15 cellular contexts compared by ENCODE assay signal in genomic region chr21:33945652-33946270, GRCh38. TPM values are rescaled to one million over a fixed set of nuclear protein-coding genes. Genes with fewer than 3 reads are reported as not detected.
A peak's percentile ranks its signal among the peaks of the same experiment; 100 is the strongest.
DNase-seq lines count a peak whose midpoint lies in the region; ATAC-seq and TF ChIP-seq lines count a peak whose summit lies in the region.
"Had no signal": no experiment of that assay in that cellular context is flagged by ENCODE, and none has a peak within 500 bp of the region (broad histone marks: within the 10 kb centered on the region; RNA-seq: fewer than 3 reads in every experiment).

No MANE protein-coding gene starts in this region.

- H3K27ac ChIP-seq in tibial nerve, result no peak overlapping the region
- H3K27ac ChIP-seq: cardiac muscle cell had no signal

- peaks cover 4 to 5% of the 10 kb centered on the region in 2 donors for H3K9me3 Mint-ChIP-seq in activated T-cell treated with anti-CD3 and anti-CD28 coated beads, Interleukin-2, amount 50 U/mL, for 72 hours
- H3K9me3 Mint-ChIP-seq in T-cell, result peaks cover 0 to 10% (median 8%) of the 10 kb centered on the region in 3 donors
- H3K9me3 Mint-ChIP-seq in central memory CD8-positive, alpha-beta T cell, result peaks cover 6% of the 10 kb centered on the region
- H3K9me3 Mint-ChIP-seq in stimulated activated memory B cell treated with anti-CD40 and anti-IgM and Interleukin-4, amounts not matched to agents 10 μg/mL and 1 μg/mL and 100 μg/mL, for 72 hours, result peaks cover 7% of the 10 kb centered on the region

- H3K27me3 ChIP-seq in tibial nerve, result no peaks in the 10 kb centered on the region
- H3K27me3 ChIP-seq: cardiac muscle cell had no signal

- CTCF ChIA-PET in T-cell (lab: Charles Lee), result interaction anchor here (0.6 to 1.6 kb wide), 7 partner anchors 9 to 115 kb away, joined by 3 to 7 read pairs (median 5); no protein-coding TSS in a partner anchor

- TF ChIP-seq POLR2A in tibial nerve (IDR thresholded peaks at IDR 0.05), result no peak

- H3K27me3 Mint-ChIP-seq in activated T-cell treated with anti-CD3 and anti-CD28 coated beads, Interleukin-2, amount 50 U/mL, for 72 hours (ENCODE audit: low read depth), result no peaks in the 10 kb centered on the region
- H3K27me3 Mint-ChIP-seq in T-cell, result no peaks in the 10 kb centered on the region
- H3K27me3 Mint-ChIP-seq in central memory CD8-positive, alpha-beta T cell, result no peaks in the 10 kb centered on the region
- no peaks in the 10 kb centered on the region for H3K27me3 Mint-ChIP-seq in stimulated activated memory B cell treated with anti-CD40 and anti-IgM and Interleukin-4, amounts not matched to agents 10 μg/mL and 1 μg/mL and 100 μg/mL, for 72 hours

- POLR2A ChIA-PET in T-cell (lab: Charles Lee), result interaction anchor here (0.6 to 1.0 kb wide), 5 partner anchors 9 to 145 kb away, joined by 3 to 11 read pairs (median 7); no protein-coding TSS in a partner anchor

- no peak overlapping the region for H3K4me3 ChIP-seq in tibial nerve
- H3K4me3 ChIP-seq: cardiac muscle cell had no signal

- 93 to 98% methylated on average over 2 of the region's 2 CpGs for whole genome bisulfite sequencing in tibial nerve, 2 donors

- H3K9me3 ChIP-seq in tibial nerve, result no peaks in the 10 kb centered on the region

- H3K36me3 ChIP-seq in tibial nerve, result no peaks in the 10 kb centered on the region
- H3K36me3 ChIP-seq: cardiac muscle cell had no signal

- no peak for TF ChIP-seq EP300 in tibial nerve (IDR thresholded peaks at IDR 0.05)

- peak overlapping the region; percentile 9 to 66 for H3K4me3 Mint-ChIP-seq in activated T-cell treated with anti-CD3 and anti-CD28 coated beads, Interleukin-2, amount 50 U/mL, for 72 hours
- peak overlapping the region; percentile 13 to 80 (median 18) for H3K4me3 Mint-ChIP-seq in T-cell
- H3K4me3 Mint-ChIP-seq in central memory CD8-positive, alpha-beta T cell, result no peak overlapping the region
- no peak overlapping the region for H3K4me3 Mint-ChIP-seq in stimulated activated memory B cell treated with anti-CD40 and anti-IgM and Interleukin-4, amounts not matched to agents 10 μg/mL and 1 μg/mL and 100 μg/mL, for 72 hours

- no peak for TF ChIP-seq CTCF in tibial nerve (IDR thresholded peaks at IDR 0.05)

- peaks cover 17 to 23% of the 10 kb centered on the region in 2 donors for H3K36me3 Mint-ChIP-seq in activated T-cell treated with anti-CD3 and anti-CD28 coated beads, Interleukin-2, amount 50 U/mL, for 72 hours (ENCODE audit: insufficient read depth in 2 of 2)
- peaks cover 51% of the 10 kb centered on the region for H3K36me3 Mint-ChIP-seq in T-cell
- H3K36me3 Mint-ChIP-seq in central memory CD8-positive, alpha-beta T cell (ENCODE audit: insufficient read depth), result peaks cover 29% of the 10 kb centered on the region
- H3K36me3 Mint-ChIP-seq in stimulated activated memory B cell treated with anti-CD40 and anti-IgM and Interleukin-4, amounts not matched to agents 10 μg/mL and 1 μg/mL and 100 μg/mL, for 72 hours, result peaks cover 9% of the 10 kb centered on the region

- no peak for ATAC-seq in activated T-cell treated with anti-CD3 and anti-CD28 coated beads, Interleukin-2, amount 50 U/mL, for 72 hours (replicated peaks in 1 of 2)
- ATAC-seq in T-cell (replicated peaks in 1 of 4) (no peak), HG03108 (IDR thresholded peaks at IDR 0.05; ENCODE audit: unreplicated experiment) (no peak), HG02938 (IDR thresholded peaks at IDR 0.05; ENCODE audit: unreplicated experiment) (no peak)
- no peak for ATAC-seq in central memory CD8-positive, alpha-beta T cell (replicated peaks; ENCODE audit: extremely low read depth, poor library complexity, severe bottlenecking)
- no peak for ATAC-seq in stimulated activated memory B cell treated with anti-CD40 and anti-IgM and Interleukin-4, amounts not matched to agents 10 μg/mL and 1 μg/mL and 100 μg/mL, for 72 hours

- H3K27ac Mint-ChIP-seq in activated T-cell treated with anti-CD3 and anti-CD28 coated beads, Interleukin-2, amount 50 U/mL, for 72 hours, result peak overlapping the region; percentile 77
- H3K27ac Mint-ChIP-seq in T-cell, result peak overlapping the region; percentile 99
- peak overlapping the region; percentile 95 for H3K27ac Mint-ChIP-seq in central memory CD8-positive, alpha-beta T cell (ENCODE audit: low read depth)
- peak overlapping the region; percentile 96 for H3K27ac Mint-ChIP-seq in stimulated activated memory B cell treated with anti-CD40 and anti-IgM and Interleukin-4, amounts not matched to agents 10 μg/mL and 1 μg/mL and 100 μg/mL, for 72 hours

- H3K4me1 Mint-ChIP-seq in activated T-cell treated with anti-CD3 and anti-CD28 coated beads, Interleukin-2, amount 50 U/mL, for 72 hours (ENCODE audit: low read depth), result peaks cover 81% of the 10 kb centered on the region
- H3K4me1 Mint-ChIP-seq in T-cell, result peaks cover 72 to 82% (median 79%) of the 10 kb centered on the region in 3 donors
- peaks cover 65% of the 10 kb centered on the region for H3K4me1 Mint-ChIP-seq in central memory CD8-positive, alpha-beta T cell
- H3K4me1 Mint-ChIP-seq in stimulated activated memory B cell treated with anti-CD40 and anti-IgM and Interleukin-4, amounts not matched to agents 10 μg/mL and 1 μg/mL and 100 μg/mL, for 72 hours, result peaks cover 45% of the 10 kb centered on the region

- H3K4me1 ChIP-seq in tibial nerve, result peaks cover 0 to 25% (median 20%) of the 10 kb centered on the region in 4 donors

- DNase-seq in activated T-cell treated with anti-CD3 and anti-CD28 coated beads, Interleukin-2, amount 50 U/mL, for 72 hours, result no peak
- no peak for DNase-seq in activated T-cell treated with anti-CD3 and anti-CD28 coated beads, Interleukin-2, amount 50 U/mL, for 1 hour
- DNase-seq in T-cell, result no peak
- no peak for DNase-seq in central memory CD8-positive, alpha-beta T cell (ENCODE audit: low spot score in 2 of 2)
- no peak for DNase-seq in tibial nerve (ENCODE audit: low spot score in 2 of 2)
- DNase-seq: DMS79, glutamatergic neuron, kidney glomerular epithelial cell, NCI-H146, NCI-H69, SIG-M5 had no signal

RNA-seq across cellular contexts. Expression of gene ATP5PO, which starts 30.2 kb away (rescaled TPM):
- total RNA-seq in activated T-cell treated with anti-CD3 and anti-CD28 coated beads, Interleukin-2, amount 50 U/mL, for 72 hours, result 100 to 1,000 TPM; 217 to 230 TPM
- total RNA-seq in T-cell (100 to 1,000 TPM; 125 to 138 (median 137) TPM), tibial nerve (100 to 1,000 TPM; 121 to 213 (median 148) TPM)

Comparison
In these comparisons a context has a peak if more than half of its experiments do, and no peak if none do; other contexts are left out.
1. H3K4me3 Mint-ChIP-seq: peak in activated T-cell treated with anti-CD3 and anti-CD28 coated beads, Interleukin-2, amount 50 U/mL, for 72 hours (2 of 2) and T-cell (3 of 3); none in central memory CD8-positive, alpha-beta T cell (single experiment) and stimulated activated memory B cell treated with anti-CD40 and anti-IgM and Interleukin-4, amounts not matched to agents 10 μg/mL and 1 μg/mL and 100 μg/mL, for 72 hours (single experiment).
2. Peak in every context shown above with its lines, with median percentiles within 50 percentile points of each other: H3K27ac Mint-ChIP-seq.